Comparison of ENCODE assay signal across 8 cellular contexts in genomic region chr2:54657664-54658083, GRCh38.
DNase-seq lines count a peak whose midpoint lies in the region; ATAC-seq, FAIRE-seq and TF ChIP-seq lines count a peak whose summit lies in the region.

No MANE protein-coding gene starts in this region.

- TF ChIP-seq RAD21 in IMR-90 (IDR thresholded peaks at IDR 0.05; ENCODE audit: low read length) (peak; percentile 56), neural cell (conservative IDR thresholded peaks at IDR 0.05) (peak; percentile 52)

- no peak overlapping the region for H3K4me3 Mint-ChIP-seq in WTC11

- H2AFZ ChIP-seq in IMR-90 (replicated peaks; ENCODE audit: low read length, poor library complexity) = no peak overlapping the region
- H2AFZ ChIP-seq in endothelial cell of umbilical vein (ENCODE audit: low read depth, low read length) = no peak overlapping the region
- no peak overlapping the region for H2AFZ ChIP-seq in neural cell (ENCODE audit: low read depth, low read length)

- intact Hi-C loops in IMR-90 (cut with micrococcal nuclease) (no loop called here), endothelial cell of umbilical vein (cut with micrococcal nuclease) (loop anchor here (2.0 to 5.0 kb wide), 2 partner anchors 135 to 517 kb away; no protein-coding TSS in a partner anchor)

- no peaks in the 10 kb centered on the region for H3K27me3 Mint-ChIP-seq in WTC11 (ENCODE audit: low read depth)

- H3K36me3 Mint-ChIP-seq in WTC11 = peaks cover 95% of the 10 kb centered on the region

- H3K27ac ChIP-seq in IMR-90 (ENCODE audit: insufficient read depth, low read length) (no peak overlapping the region), endothelial cell of umbilical vein (ENCODE audit: insufficient read depth, low read depth, low read length) (no peak overlapping the region), neural cell (ENCODE audit: low read length) (no peak overlapping the region)

- 0 out of 2 replicates have a peak overlapping the region, but pooled peaks have one; percentile 35 for H2AK5ac ChIP-seq in IMR-90 (ENCODE audit: low read depth, low read length)

- dilution Hi-C loops in IMR-90 (cut with HindIII; ENCODE audit: low sequenced_read_pairs, unreplicated experiment) (no loop called here), endothelial cell of umbilical vein (cut with MboI; ENCODE audit: extremely low pct_ligation_motif_present, low sequenced_read_pairs) (no loop called here)

- H3K9me3 Mint-ChIP-seq in WTC11 = no peaks in the 10 kb centered on the region

- BruUV-seq in IMR-90 (replicated peaks; lab: Mats Ljungman, UMichigan) (no TSS peak), endothelial cell of umbilical vein (replicated peaks; lab: Mats Ljungman, UMichigan) (no TSS peak)

- H3K23ac ChIP-seq in IMR-90 (ENCODE audit: low read depth, low read length) = no peak overlapping the region

- no peak overlapping the region for H3K18ac ChIP-seq in IMR-90 (ENCODE audit: low read depth, low read length)

- H3K4ac ChIP-seq in IMR-90 (ENCODE audit: low read depth, low read length) = no peak overlapping the region

- H3K9me1 ChIP-seq in IMR-90 (ENCODE audit: insufficient read depth, low read length) (no peaks in the 10 kb centered on the region; the same call in 1 of the 2 replicates), endothelial cell of umbilical vein (replicated peaks; ENCODE audit: control insufficient read depth, extremely low read depth, insufficient read depth, low read length) (no peaks in the 10 kb centered on the region)

- ATAC-seq in IMR-90 (ENCODE audit: low read depth) (peak; percentile 61), WTC11 (peak; percentile 95), HG03460 (IDR thresholded peaks at IDR 0.05; ENCODE audit: unreplicated experiment) (no peak), HG02840 (IDR thresholded peaks at IDR 0.05; ENCODE audit: low FRiP score, unreplicated experiment) (no peak)

- H3K9ac ChIP-seq in IMR-90 (ENCODE audit: low read depth, low read length) = no peak overlapping the region
- H3K9ac ChIP-seq in endothelial cell of umbilical vein (replicated peaks; ENCODE audit: extremely low read depth, insufficient read depth, low read length) = no peak overlapping the region
- no peak overlapping the region for H3K9ac ChIP-seq in neural cell (ENCODE audit: low read length)

- no peak overlapping the region for H3K27ac Mint-ChIP-seq in WTC11

- H4K8ac ChIP-seq in IMR-90 (ENCODE audit: low read depth in 2 of 2, low read length in 2 of 2) = no peak overlapping the region

- H2AK9ac ChIP-seq in IMR-90 (replicated peaks; ENCODE audit: low read depth, low read length, poor library complexity) = no peak overlapping the region

- no peak overlapping the region for H2BK20ac ChIP-seq in IMR-90 (ENCODE audit: low read depth, low read length)

- no peaks in the 10 kb centered on the region for H3K9me3 ChIP-seq in IMR-90 (ENCODE audit: control insufficient read depth, insufficient read depth, low read length)
- no peaks in the 10 kb centered on the region for H3K9me3 ChIP-seq in endothelial cell of umbilical vein (replicated peaks; ENCODE audit: control insufficient read depth, insufficient read depth, low read length)
- no peaks in the 10 kb centered on the region for H3K9me3 ChIP-seq in neural cell (ENCODE audit: low read length)

- H3K9me2 ChIP-seq in neural cell (ENCODE audit: insufficient read depth, low read length) = no peaks in the 10 kb centered on the region

- no peak overlapping the region for H4K91ac ChIP-seq in IMR-90 (ENCODE audit: insufficient read depth, low read depth, low read length)

- no peak overlapping the region for H3K4me2 ChIP-seq in IMR-90 (ENCODE audit: low read depth, low read length)
- no peak overlapping the region for H3K4me2 ChIP-seq in endothelial cell of umbilical vein (ENCODE audit: insufficient read depth, low read length)
- no peak overlapping the region for H3K4me2 ChIP-seq in neural cell (ENCODE audit: low read length)

- no peak for TF ChIP-seq POLR2A in IMR-90 (IDR thresholded peaks at IDR 0.05; ENCODE audit: low read depth, low read length)
- TF ChIP-seq POLR2A in endothelial cell of umbilical vein (IDR thresholded peaks at IDR 0.05; ENCODE audit: low read depth, low read length) = no peak

- H3K27me3 ChIP-seq in IMR-90 (ENCODE audit: control insufficient read depth, insufficient read depth, low read length) (no peaks in the 10 kb centered on the region), endothelial cell of umbilical vein (ENCODE audit: control insufficient read depth in 2 of 2, insufficient read depth in 2 of 2, low read length in 2 of 2) (no peaks in the 10 kb centered on the region), neural cell (ENCODE audit: insufficient read depth, low read depth, low read length) (no peaks in the 10 kb centered on the region)

- no peak for TF ChIP-seq EP300 in neural cell (conservative IDR thresholded peaks at IDR 0.05; ENCODE audit: poor library complexity, severe bottlenecking)

- POLR2A ChIA-PET in IMR-90 (lab: Charles Lee; ENCODE audit: unreplicated experiment) = no interaction called here
- POLR2A ChIA-PET in WTC11 (lab: Charles Lee) = no interaction called here
- POLR2A ChIA-PET in endothelial cell of umbilical vein (lab: Charles Lee) = no interaction called here

- H3K36me3 ChIP-seq in IMR-90 (ENCODE audit: control insufficient read depth, insufficient read depth, low read length) = peaks cover 51% of the 10 kb centered on the region
- H3K36me3 ChIP-seq in endothelial cell of umbilical vein (ENCODE audit: control insufficient read depth in 2 of 2, extremely low read depth in 1 of 2, insufficient read depth in 2 of 2, low read length in 2 of 2) = peaks cover 51 to 56% of the 10 kb centered on the region in 2 experiments
- H3K36me3 ChIP-seq in neural cell (ENCODE audit: insufficient read depth, low read length) = peaks cover 6% of the 10 kb centered on the region

- H4K20me1 ChIP-seq in IMR-90 (ENCODE audit: insufficient read depth, low read length) (peaks cover 17% of the 10 kb centered on the region; the same call in 1 of the 2 replicates), endothelial cell of umbilical vein (replicated peaks; ENCODE audit: control insufficient read depth, extremely low read depth, insufficient read depth, low read length) (no peaks in the 10 kb centered on the region), neural cell (ENCODE audit: insufficient read depth) (no peaks in the 10 kb centered on the region)

- H3K14ac ChIP-seq in IMR-90 (replicated peaks; ENCODE audit: low read depth, low read length) = 0 out of 2 replicates have a peak overlapping the region, but pooled peaks have one; percentile 20

- no peak overlapping the region for H2BK5ac ChIP-seq in IMR-90 (ENCODE audit: low read depth, low read length, poor library complexity, severe bottlenecking)

- H2BK15ac ChIP-seq in IMR-90 (ENCODE audit: low read depth, low read length) = no peak overlapping the region

- no peak overlapping the region for H4K5ac ChIP-seq in IMR-90 (ENCODE audit: low read depth, low read length)

- WGBS in IMR-90 (ENCODE audit: extremely low coverage in 2 of 2, insufficient read length in 1 of 2), 2 experiments = 95% methylated on average over 10 of the region's 12 CpGs; no CpG with 5 or more reads in 1 of the 2 experiments

- in situ Hi-C loops in IMR-90 (cut with MboI; ENCODE audit: low sequenced_read_pairs) = no loop called here

- H3K4me3 ChIP-seq in IMR-90 (ENCODE audit: insufficient read depth, low read depth, low read length) = no peak overlapping the region
- no peak overlapping the region for H3K4me3 ChIP-seq in endothelial cell of umbilical vein (replicated peaks in 1 of 3; ENCODE audit: insufficient read depth in 1 of 3, low read depth in 1 of 3, low read length in 3 of 3)
- no peak overlapping the region for H3K4me3 ChIP-seq in neural cell (ENCODE audit: low read length)

- H3K4me1 ChIP-seq in IMR-90 (ENCODE audit: control insufficient read depth, insufficient read depth, low read length) (peaks cover 6% of the 10 kb centered on the region; the same call in 1 of the 2 replicates), endothelial cell of umbilical vein (ENCODE audit: control insufficient read depth, extremely low read depth, insufficient read depth, low read length) (no peaks in the 10 kb centered on the region)

- CTCF ChIA-PET in IMR-90 (lab: Yijun Ruan, JAX) = interaction anchor here (1.4 to 1.5 kb wide), 2 partner anchors 17 to 47 kb away, joined by 4 read pairs; no protein-coding TSS in a partner anchor
- CTCF ChIA-PET in WTC11 (lab: Charles Lee) = interaction anchor here (0.5 to 2.2 kb wide), 4 partner anchors 8 to 76 kb away, joined by 3 to 13 read pairs (median 6); no protein-coding TSS in a partner anchor
- CTCF ChIA-PET in endothelial cell of umbilical vein (lab: Charles Lee) = interaction anchor here (0.6 to 3.8 kb wide), 14 partner anchors 8 to 744 kb away, joined by 3 to 50 read pairs (median 3); partner anchors contain the start of gene EML6

- no peak overlapping the region for H2BK120ac ChIP-seq in IMR-90 (ENCODE audit: low read depth, low read length)

- peak; percentile 74 for FAIRE-seq in endothelial cell of umbilical vein (lab: Jason Lieb, UNC)

- H3K4me1 Mint-ChIP-seq in WTC11 = no peaks in the 10 kb centered on the region

- no peaks in the 10 kb centered on the region for H3F3A ChIP-seq in neural cell (ENCODE audit: insufficient read depth, low read length, poor library complexity, severe bottlenecking)

- DNase-seq in activated CD4-positive, alpha-beta T cell treated with anti-CD3 and anti-CD28 coated beads for 24 hours (ENCODE audit: low read depth in 2 of 2) = peak; percentile 22 to 28
- DNase-seq in activated CD4-positive, alpha-beta T cell treated with anti-CD3 and anti-CD28 coated beads for 1 hour = no peak
- DNase-seq in IMR-90 = peak; percentile 39
- DNase-seq in WTC11 (ENCODE audit: low spot score) = peak; percentile 71
- DNase-seq in endothelial cell of umbilical vein (ENCODE audit: low read depth, low spot score) = peak; percentile 61

- H3K56ac ChIP-seq in IMR-90 (ENCODE audit: extremely low read depth, insufficient read depth, low read length) = no peak overlapping the region

- peaks cover 0 to 28% of the 10 kb centered on the region in 2 experiments; a peak in 2 of 4 replicates for H3K79me1 ChIP-seq in IMR-90 (ENCODE audit: low read depth in 1 of 2, low read length in 2 of 2)

- TF ChIP-seq CTCF in IMR-90 (conservative IDR thresholded peaks at IDR 0.05; ENCODE audit: low read depth, low read length) (peak; percentile 54), WTC11 (IDR thresholded peaks at IDR 0.05) (peak; percentile 58), endothelial cell of umbilical vein (IDR thresholded peaks at IDR 0.05; ENCODE audit: extremely low read depth in 1 of 2, insufficient read depth in 1 of 2, low read depth in 1 of 2, low read length in 2 of 2) (peak; percentile 42 to 58), neural cell (IDR thresholded peaks at IDR 0.05; ENCODE audit: poor library complexity, severe bottlenecking) (peak; percentile 51)

- H3K79me2 ChIP-seq in endothelial cell of umbilical vein (ENCODE audit: control insufficient read depth, insufficient read depth, low read length) = no peaks in the 10 kb centered on the region
- no peaks in the 10 kb centered on the region for H3K79me2 ChIP-seq in neural cell (replicated peaks; ENCODE audit: insufficient read depth, low read length)

TF ChIP-seq in WTC11, 78 proteins besides CTCF, POLR2A, EP300 and RAD21 (continues in another document):
- no peak for TF ChIP-seq TEAD1 (CRISPR knock-in tag; IDR thresholded peaks at IDR 0.05)

TF ChIP-seq in neural cell, 6 proteins besides CTCF, POLR2A, EP300 and RAD21:
- TF ChIP-seq POLR2AphosphoS5 (IDR thresholded peaks at IDR 0.05) (no peak), SMC3 (conservative IDR thresholded peaks at IDR 0.05; ENCODE audit: poor library complexity) (peak; percentile 58)

Comparison
In these comparisons a context has a peak if more than half of its experiments do, and no peak if none do; other contexts are left out.
1. ATAC-seq: peak in IMR-90 (single experiment) and WTC11 (single experiment); none in HG03460 (single experiment) and HG02840 (single experiment).
2. Peak in every context shown above with its lines, with median percentiles within 50 percentile points of each other: CTCF ChIP-seq.